1 cellular context compared by ENCODE assay signal in the genomic region with DNA sequence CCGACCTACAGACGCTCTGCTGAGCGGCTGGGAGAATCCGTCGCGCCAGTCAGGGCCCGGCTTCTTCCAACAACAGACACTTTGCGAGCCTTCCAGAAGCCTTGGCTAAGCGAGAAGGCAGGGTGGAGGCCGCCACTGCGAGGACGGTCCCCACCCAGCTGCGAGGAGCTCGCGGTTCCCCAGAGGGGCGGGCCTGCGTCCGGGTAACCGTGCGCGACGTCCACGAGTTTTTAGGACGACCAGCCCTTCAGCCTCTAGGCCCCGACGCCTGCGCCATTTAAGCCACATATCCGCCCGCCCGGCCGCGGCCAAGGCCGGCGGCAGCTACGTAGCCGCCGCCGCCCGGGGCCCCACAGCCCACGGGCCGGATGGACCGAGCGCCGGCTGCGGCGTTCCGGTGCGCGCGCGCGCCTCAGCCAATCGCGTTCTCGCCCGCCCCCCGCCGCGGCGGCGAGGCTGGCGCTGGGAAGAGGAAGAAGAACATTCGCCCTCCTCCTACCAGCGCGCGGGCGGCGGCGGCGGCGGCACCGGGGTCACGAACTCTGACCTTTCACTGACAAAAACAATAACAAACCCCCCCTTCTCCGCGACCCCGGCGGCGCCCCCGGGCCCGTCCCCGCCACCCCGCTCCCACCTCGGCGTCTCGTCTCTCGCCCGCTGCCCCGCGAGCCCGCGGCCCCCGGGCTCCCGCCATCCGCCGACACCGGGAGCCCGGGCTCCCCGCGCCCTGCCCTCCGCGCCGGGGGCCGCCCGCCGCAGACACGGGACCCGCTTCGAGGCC.
TF ChIP-seq lines count a peak whose summit lies in the region.

A gene (plus strand): TSS at position 479 of the 781 bp plus-strand sequence. CDS start 56,332 bp downstream, outside the sequence.

TF ChIP-seq in K562, 482 proteins besides CTCF, POLR2A, EP300 and RAD21 (continued from another document and continues in another):
- TF ChIP-seq, protein P1, sequence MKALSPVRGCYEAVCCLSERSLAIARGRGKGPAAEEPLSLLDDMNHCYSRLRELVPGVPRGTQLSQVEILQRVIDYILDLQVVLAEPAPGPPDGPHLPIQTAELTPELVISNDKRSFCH (CRISPR knock-in tag; IDR thresholded peaks at IDR 0.05), result no peak
- TF ChIP-seq, protein P1 (tag; IDR thresholded peaks at IDR 0.05), result peak; percentile 96
- peak; percentile 66 for TF ChIP-seq TAF7 (tag; IDR thresholded peaks at IDR 0.05)
- no peak for TF ChIP-seq ZNF696 (CRISPR knock-in tag; conservative IDR thresholded peaks at IDR 0.05)
- TF ChIP-seq BRD9 (IDR thresholded peaks at IDR 0.05; ENCODE audit: low read depth, partially characterized antibody), result no peak
- TF ChIP-seq OTX1 (CRISPR knock-in tag; IDR thresholded peaks at IDR 0.05), result no peak
- 0 out of 2 replicates have a peak, but pooled peaks have one; percentile 14 for TF ChIP-seq LARP7 (IDR thresholded peaks at IDR 0.05)
- TF ChIP-seq CHD1 (IDR thresholded peaks at IDR 0.05; ENCODE audit: low read length), result peak; percentile 80
- 0 out of 2 replicates have a peak, but pooled peaks have one; percentile 16 for TF ChIP-seq GABPB1 (CRISPR knock-in tag; IDR thresholded peaks at IDR 0.05)
- peak; percentile 41; the same call in 1 of the 2 replicates for TF ChIP-seq CEBPG (CRISPR knock-in tag; IDR thresholded peaks at IDR 0.05)
- no peak; a peak in 1 of 4 replicates for TF ChIP-seq CEBPG (tag; conservative IDR thresholded peaks at IDR 0.05 in 1 of 2, IDR thresholded peaks at IDR 0.05 in 1 of 2)
- TF ChIP-seq KLF1 (tag; IDR thresholded peaks at IDR 0.05), result peak; percentile 77
- TF ChIP-seq NUFIP1 (IDR thresholded peaks at IDR 0.05; ENCODE audit: partially characterized antibody), result no peak
- TF ChIP-seq RBM25 (IDR thresholded peaks at IDR 0.05; ENCODE audit: low read depth, low read length, severe bottlenecking), result peak; percentile 81
- TF ChIP-seq, protein P2, sequence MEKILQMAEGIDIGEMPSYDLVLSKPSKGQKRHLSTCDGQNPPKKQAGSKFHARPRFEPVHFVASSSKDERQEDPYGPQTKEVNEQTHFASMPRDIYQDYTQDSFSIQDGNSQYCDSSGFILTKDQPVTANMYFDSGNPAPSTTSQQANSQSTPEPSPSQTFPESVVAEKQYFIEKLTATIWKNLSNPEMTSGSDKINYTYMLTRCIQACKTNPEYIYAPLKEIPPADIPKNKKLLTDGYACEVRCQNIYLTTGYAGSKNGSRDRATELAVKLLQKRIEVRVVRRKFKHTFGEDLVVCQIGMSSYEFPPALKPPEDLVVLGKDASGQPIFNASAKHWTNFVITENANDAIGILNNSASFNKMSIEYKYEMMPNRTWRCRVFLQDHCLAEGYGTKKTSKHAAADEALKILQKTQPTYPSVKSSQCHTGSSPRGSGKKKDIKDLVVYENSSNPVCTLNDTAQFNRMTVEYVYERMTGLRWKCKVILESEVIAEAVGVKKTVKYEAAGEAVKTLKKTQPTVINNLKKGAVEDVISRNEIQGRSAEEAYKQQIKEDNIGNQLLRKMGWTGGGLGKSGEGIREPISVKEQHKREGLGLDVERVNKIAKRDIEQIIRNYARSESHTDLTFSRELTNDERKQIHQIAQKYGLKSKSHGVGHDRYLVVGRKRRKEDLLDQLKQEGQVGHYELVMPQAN (IDR thresholded peaks at IDR 0.05; ENCODE audit: borderline replicate concordance), result no peak; the same call in none of the 2 replicates
- peak in 1 of 2 experiments; percentile 39; a peak in 1 of 4 replicates for TF ChIP-seq KDM4B (IDR thresholded peaks at IDR 0.05; ENCODE audit: borderline replicate concordance in 2 of 2, low read depth in 1 of 2)
- TF ChIP-seq ASH1L (IDR thresholded peaks at IDR 0.05; ENCODE audit: borderline replicate concordance, low read depth, partially characterized antibody), result no peak
- TF ChIP-seq, protein P3, sequence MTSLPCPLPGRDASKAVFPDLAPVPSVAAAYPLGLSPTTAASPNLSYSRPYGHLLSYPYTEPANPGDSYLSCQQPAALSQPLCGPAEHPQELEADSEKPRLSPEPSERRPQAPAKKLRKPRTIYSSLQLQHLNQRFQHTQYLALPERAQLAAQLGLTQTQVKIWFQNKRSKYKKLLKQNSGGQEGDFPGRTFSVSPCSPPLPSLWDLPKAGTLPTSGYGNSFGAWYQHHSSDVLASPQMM (CRISPR knock-in tag; IDR thresholded peaks at IDR 0.05), result no peak
- TF ChIP-seq PHB2 (IDR thresholded peaks at IDR 0.05; ENCODE audit: low read depth), result no peak; the same call in 1 of the 2 replicates
- TF ChIP-seq NR2C2 (CRISPR knock-in tag; IDR thresholded peaks at IDR 0.05), result peak; percentile 95
- no peak for TF ChIP-seq NR2C2 (tag; IDR thresholded peaks at IDR 0.05)
- peak; percentile 71; the same call in 1 of the 2 replicates for TF ChIP-seq TOE1 (IDR thresholded peaks at IDR 0.05; ENCODE audit: borderline replicate concordance)
- no peak for TF ChIP-seq TOE1 (CRISPR knock-in tag; IDR thresholded peaks at IDR 0.05; ENCODE audit: borderline replicate concordance, low read depth)
- TF ChIP-seq NFATC3 (IDR thresholded peaks at IDR 0.05), result no peak
- no peak for TF ChIP-seq ZNF184 (CRISPR knock-in tag; IDR thresholded peaks at IDR 0.05)
- peak; percentile 70 for TF ChIP-seq FOSL1 (tag; conservative IDR thresholded peaks at IDR 0.05)
- TF ChIP-seq, protein P4, sequence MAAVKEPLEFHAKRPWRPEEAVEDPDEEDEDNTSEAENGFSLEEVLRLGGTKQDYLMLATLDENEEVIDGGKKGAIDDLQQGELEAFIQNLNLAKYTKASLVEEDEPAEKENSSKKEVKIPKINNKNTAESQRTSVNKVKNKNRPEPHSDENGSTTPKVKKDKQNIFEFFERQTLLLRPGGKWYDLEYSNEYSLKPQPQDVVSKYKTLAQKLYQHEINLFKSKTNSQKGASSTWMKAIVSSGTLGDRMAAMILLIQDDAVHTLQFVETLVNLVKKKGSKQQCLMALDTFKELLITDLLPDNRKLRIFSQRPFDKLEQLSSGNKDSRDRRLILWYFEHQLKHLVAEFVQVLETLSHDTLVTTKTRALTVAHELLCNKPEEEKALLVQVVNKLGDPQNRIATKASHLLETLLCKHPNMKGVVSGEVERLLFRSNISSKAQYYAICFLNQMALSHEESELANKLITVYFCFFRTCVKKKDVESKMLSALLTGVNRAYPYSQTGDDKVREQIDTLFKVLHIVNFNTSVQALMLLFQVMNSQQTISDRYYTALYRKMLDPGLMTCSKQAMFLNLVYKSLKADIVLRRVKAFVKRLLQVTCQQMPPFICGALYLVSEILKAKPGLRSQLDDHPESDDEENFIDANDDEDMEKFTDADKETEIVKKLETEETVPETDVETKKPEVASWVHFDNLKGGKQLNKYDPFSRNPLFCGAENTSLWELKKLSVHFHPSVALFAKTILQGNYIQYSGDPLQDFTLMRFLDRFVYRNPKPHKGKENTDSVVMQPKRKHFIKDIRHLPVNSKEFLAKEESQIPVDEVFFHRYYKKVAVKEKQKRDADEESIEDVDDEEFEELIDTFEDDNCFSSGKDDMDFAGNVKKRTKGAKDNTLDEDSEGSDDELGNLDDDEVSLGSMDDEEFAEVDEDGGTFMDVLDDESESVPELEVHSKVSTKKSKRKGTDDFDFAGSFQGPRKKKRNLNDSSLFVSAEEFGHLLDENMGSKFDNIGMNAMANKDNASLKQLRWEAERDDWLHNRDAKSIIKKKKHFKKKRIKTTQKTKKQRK (IDR thresholded peaks at IDR 0.05; ENCODE audit: borderline replicate concordance, low read depth, low read length), result no peak
- 0 out of 2 replicates have a peak, but pooled peaks have one; percentile 18 for TF ChIP-seq HDAC2 (IDR thresholded peaks at IDR 0.05)
- TF ChIP-seq KLF13 (tag; IDR thresholded peaks at IDR 0.05; ENCODE audit: borderline replicate concordance, low read depth), result peak; percentile 67; the same call in 1 of the 2 replicates
- peak; percentile 36; the same call in 1 of the 2 replicates for TF ChIP-seq ZNF431 (CRISPR knock-in tag; IDR thresholded peaks at IDR 0.05)
- peak; percentile 95 for TF ChIP-seq NR2C1 (IDR thresholded peaks at IDR 0.05)
- TF ChIP-seq NR2C1 (tag; IDR thresholded peaks at IDR 0.05), result peak; percentile 97
- TF ChIP-seq TEAD1 (CRISPR knock-in tag; IDR thresholded peaks at IDR 0.05), result peak in 1 of 2 experiments; percentile 81; a peak in 1 of 4 replicates
- TF ChIP-seq CXXC5 (CRISPR knock-in tag; IDR thresholded peaks at IDR 0.05), result peak; percentile 99
- TF ChIP-seq, protein P5, sequence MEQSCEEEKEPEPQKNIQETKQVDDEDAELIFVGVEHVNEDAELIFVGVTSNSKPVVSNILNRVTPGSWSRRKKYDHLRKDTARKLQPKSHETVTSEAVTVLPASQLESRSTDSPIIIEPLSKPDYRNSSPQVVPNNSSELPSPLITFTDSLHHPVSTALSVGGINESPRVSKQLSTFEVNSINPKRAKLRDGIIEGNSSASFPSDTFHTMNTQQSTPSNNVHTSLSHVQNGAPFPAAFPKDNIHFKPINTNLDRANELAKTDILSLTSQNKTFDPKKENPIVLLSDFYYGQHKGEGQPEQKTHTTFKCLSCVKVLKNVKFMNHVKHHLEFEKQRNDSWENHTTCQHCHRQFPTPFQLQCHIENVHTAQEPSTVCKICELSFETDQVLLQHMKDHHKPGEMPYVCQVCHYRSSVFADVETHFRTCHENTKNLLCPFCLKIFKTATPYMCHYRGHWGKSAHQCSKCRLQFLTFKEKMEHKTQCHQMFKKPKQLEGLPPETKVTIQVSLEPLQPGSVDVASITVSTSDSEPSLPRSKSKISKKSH (CRISPR knock-in tag; IDR thresholded peaks at IDR 0.05), result no peak
- TF ChIP-seq PYGO2 (tag; IDR thresholded peaks at IDR 0.05), result no peak
- TF ChIP-seq ZNF589 (CRISPR knock-in tag; IDR thresholded peaks at IDR 0.05; ENCODE audit: low read depth), result no peak
- TF ChIP-seq ZBTB8A (IDR thresholded peaks at IDR 0.05; ENCODE audit: partially characterized antibody), result no peak
- TF ChIP-seq, protein P6, sequence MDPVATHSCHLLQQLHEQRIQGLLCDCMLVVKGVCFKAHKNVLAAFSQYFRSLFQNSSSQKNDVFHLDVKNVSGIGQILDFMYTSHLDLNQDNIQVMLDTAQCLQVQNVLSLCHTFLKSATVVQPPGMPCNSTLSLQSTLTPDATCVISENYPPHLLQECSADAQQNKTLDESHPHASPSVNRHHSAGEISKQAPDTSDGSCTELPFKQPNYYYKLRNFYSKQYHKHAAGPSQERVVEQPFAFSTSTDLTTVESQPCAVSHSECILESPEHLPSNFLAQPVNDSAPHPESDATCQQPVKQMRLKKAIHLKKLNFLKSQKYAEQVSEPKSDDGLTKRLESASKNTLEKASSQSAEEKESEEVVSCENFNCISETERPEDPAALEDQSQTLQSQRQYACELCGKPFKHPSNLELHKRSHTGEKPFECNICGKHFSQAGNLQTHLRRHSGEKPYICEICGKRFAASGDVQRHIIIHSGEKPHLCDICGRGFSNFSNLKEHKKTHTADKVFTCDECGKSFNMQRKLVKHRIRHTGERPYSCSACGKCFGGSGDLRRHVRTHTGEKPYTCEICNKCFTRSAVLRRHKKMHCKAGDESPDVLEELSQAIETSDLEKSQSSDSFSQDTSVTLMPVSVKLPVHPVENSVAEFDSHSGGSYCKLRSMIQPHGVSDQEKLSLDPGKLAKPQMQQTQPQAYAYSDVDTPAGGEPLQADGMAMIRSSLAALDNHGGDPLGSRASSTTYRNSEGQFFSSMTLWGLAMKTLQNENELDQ (CRISPR knock-in tag; IDR thresholded peaks at IDR 0.05; ENCODE audit: borderline replicate concordance), result no peak
- TF ChIP-seq, protein P7, sequence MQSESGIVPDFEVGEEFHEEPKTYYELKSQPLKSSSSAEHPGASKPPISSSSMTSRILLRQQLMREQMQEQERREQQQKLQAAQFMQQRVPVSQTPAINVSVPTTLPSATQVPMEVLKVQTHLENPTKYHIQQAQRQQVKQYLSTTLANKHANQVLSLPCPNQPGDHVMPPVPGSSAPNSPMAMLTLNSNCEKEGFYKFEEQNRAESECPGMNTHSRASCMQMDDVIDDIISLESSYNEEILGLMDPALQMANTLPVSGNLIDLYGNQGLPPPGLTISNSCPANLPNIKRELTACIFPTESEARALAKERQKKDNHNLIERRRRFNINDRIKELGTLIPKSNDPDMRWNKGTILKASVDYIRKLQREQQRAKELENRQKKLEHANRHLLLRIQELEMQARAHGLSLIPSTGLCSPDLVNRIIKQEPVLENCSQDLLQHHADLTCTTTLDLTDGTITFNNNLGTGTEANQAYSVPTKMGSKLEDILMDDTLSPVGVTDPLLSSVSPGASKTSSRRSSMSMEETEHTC (IDR thresholded peaks at IDR 0.05), result no peak
- TF ChIP-seq, protein P8, sequence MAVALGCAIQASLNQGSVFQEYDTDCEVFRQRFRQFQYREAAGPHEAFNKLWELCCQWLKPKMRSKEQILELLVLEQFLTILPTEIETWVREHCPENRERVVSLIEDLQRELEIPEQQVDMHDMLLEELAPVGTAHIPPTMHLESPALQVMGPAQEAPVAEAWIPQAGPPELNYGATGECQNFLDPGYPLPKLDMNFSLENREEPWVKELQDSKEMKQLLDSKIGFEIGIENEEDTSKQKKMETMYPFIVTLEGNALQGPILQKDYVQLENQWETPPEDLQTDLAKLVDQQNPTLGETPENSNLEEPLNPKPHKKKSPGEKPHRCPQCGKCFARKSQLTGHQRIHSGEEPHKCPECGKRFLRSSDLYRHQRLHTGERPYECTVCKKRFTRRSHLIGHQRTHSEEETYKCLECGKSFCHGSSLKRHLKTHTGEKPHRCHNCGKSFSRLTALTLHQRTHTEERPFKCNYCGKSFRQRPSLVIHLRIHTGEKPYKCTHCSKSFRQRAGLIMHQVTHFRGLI (CRISPR knock-in tag; IDR thresholded peaks at IDR 0.05), result no peak
- peak; percentile 57 to 68; a peak in 3 of 4 replicates for TF ChIP-seq MAZ (CRISPR knock-in tag; conservative IDR thresholded peaks at IDR 0.05 in 1 of 2, IDR thresholded peaks at IDR 0.05 in 1 of 2)
- TF ChIP-seq, protein P9, sequence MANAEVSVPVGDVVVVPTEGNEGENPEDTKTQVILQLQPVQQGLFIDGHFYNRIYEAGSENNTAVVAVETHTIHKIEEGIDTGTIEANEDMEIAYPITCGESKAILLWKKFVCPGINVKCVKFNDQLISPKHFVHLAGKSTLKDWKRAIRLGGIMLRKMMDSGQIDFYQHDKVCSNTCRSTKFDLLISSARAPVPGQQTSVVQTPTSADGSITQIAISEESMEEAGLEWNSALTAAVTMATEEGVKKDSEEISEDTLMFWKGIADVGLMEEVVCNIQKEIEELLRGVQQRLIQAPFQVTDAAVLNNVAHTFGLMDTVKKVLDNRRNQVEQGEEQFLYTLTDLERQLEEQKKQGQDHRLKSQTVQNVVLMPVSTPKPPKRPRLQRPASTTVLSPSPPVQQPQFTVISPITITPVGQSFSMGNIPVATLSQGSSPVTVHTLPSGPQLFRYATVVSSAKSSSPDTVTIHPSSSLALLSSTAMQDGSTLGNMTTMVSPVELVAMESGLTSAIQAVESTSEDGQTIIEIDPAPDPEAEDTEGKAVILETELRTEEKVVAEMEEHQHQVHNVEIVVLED (CRISPR knock-in tag; IDR thresholded peaks at IDR 0.05), result peak; percentile 83
